27 cellular contexts compared by ENCODE assay signal in genomic region chr14:67833403-67833802, GRCh38.
"Had no signal": no experiment of that assay in that cellular context is flagged by ENCODE, and none has a peak within 500 bp of the region (broad histone marks: within the 10 kb centered on the region; RNA-seq: fewer than 3 reads in every experiment).

No MANE protein-coding gene starts in this region.

- H3K36me3 ChIP-seq: adrenal gland had no signal

- H3K9me3 Mint-ChIP-seq: activated naive CD4-positive, alpha-beta T cell treated with anti-CD3 and anti-CD28 coated beads for 36 hours; activated naive CD4-positive, alpha-beta T cell treated with anti-CD3 and anti-CD28 coated beads, Interleukin-2, amount 50 U/mL, for 72 hours; activated T-cell treated with anti-CD3 and anti-CD28 coated beads, Interleukin-2, amount 50 U/mL, for 4 hours; activated T-helper 1 cell treated with anti-CD3 and anti-CD28 coated beads, Interleukin-12 subunit alpha, Interleukin-12 subunit beta, Interleukin-2, Interleukin-4 antibody, amounts not matched to agents 30 ng/mL and 10 ng/mL and 1 ng/mL, durations not matched to agents 14 hours and 24 hours and 36 hours had no signal

- H3K27me3 Mint-ChIP-seq: activated CD4-positive, alpha-beta memory T cell treated with anti-CD3 and anti-CD28 coated beads for 36 hours; activated CD4-positive, alpha-beta T cell treated with anti-CD3 and anti-CD28 coated beads, Interleukin-2, amount 10 ng/mL, durations not matched to agents 24 days and 14 days had no signal

- H3K4me1 ChIP-seq: adrenal gland, body of pancreas, SJCRH30 had no signal

- H3K27ac ChIP-seq: adrenal gland, body of pancreas, KMS-11, PC-9, SJCRH30, SK-N-MC had no signal

- H3K4me3 ChIP-seq: adrenal gland, body of pancreas, PC-9, SJCRH30, SK-N-MC had no signal

- H3K27me3 ChIP-seq: adrenal gland, body of pancreas, SJCRH30 had no signal

- ATAC-seq: activated naive CD4-positive, alpha-beta T cell treated with anti-CD3 and anti-CD28 coated beads, Interleukin-2, amount 50 U/mL, for 72 hours; activated T-cell treated with anti-CD3 and anti-CD28 coated beads, Interleukin-2, amount 50 U/mL, for 4 hours; body of pancreas had no signal

- H3K9me3 ChIP-seq: adrenal gland, body of pancreas, SJCRH30 had no signal

- H2AFZ ChIP-seq: PC-9 had no signal

- H3K9ac ChIP-seq: KMS-11 had no signal

- H3K4me3 Mint-ChIP-seq: activated CD4-positive, alpha-beta memory T cell treated with anti-CD3 and anti-CD28 coated beads for 36 hours; activated CD4-positive, alpha-beta T cell treated with anti-CD3 and anti-CD28 coated beads, Interleukin-2, amount 10 ng/mL, durations not matched to agents 24 days and 14 days; activated naive CD4-positive, alpha-beta T cell treated with anti-CD3 and anti-CD28 coated beads for 36 hours; activated T-cell treated with anti-CD3 and anti-CD28 coated beads, Interleukin-2, amount 50 U/mL, for 4 hours; activated T-helper 1 cell treated with anti-CD3 and anti-CD28 coated beads, Interleukin-12 subunit alpha, Interleukin-12 subunit beta, Interleukin-2, Interleukin-4 antibody, amounts not matched to agents 30 ng/mL and 10 ng/mL and 1 ng/mL, durations not matched to agents 14 hours and 24 hours and 36 hours had no signal

- DNase-seq: activated CD4-positive, alpha-beta memory T cell treated with anti-CD3 and anti-CD28 coated beads for 36 hours; activated CD4-positive, alpha-beta T cell treated with anti-CD3 and anti-CD28 coated beads, Interleukin-2, amount 10 ng/mL, durations not matched to agents 24 days and 14 days; activated CD8-positive, alpha-beta memory T cell treated with anti-CD3 and anti-CD28 coated beads, Interleukin-2, amount 50 U/mL, for 4 hours; activated gamma-delta T cell treated with Interleukin-2 at 50 U/mL for 16 hours; activated naive CD4-positive, alpha-beta T cell treated with anti-CD3 and anti-CD28 coated beads for 36 hours; activated T-cell treated with anti-CD3 and anti-CD28 coated beads for 4 hours; activated T-cell treated with anti-CD3 and anti-CD28 coated beads, Interleukin-2, amount 50 U/mL, for 4 hours; adrenal gland; body of pancreas; central memory CD4-positive, alpha-beta T cell; MM.1S; MV-4-11; NCI-H1092; NCI-H146; NCI-H187; NCI-H2029 treated with DMSO at 0.1 percent for 48 hours; NCI-H2171 treated with DMSO at 0.1 percent for 48 hours; NCI-H2227 treated with DMSO at 0.1 percent for 48 hours; NCI-H446 treated with DMSO at 0.1 percent for 48 hours; PC-9; SHP77; SJCRH30; T1000 had no signal

- H3K27ac Mint-ChIP-seq: activated CD4-positive, alpha-beta memory T cell treated with anti-CD3 and anti-CD28 coated beads for 36 hours; activated CD4-positive, alpha-beta T cell treated with anti-CD3 and anti-CD28 coated beads, Interleukin-2, amount 10 ng/mL, durations not matched to agents 24 days and 14 days; activated naive CD4-positive, alpha-beta T cell treated with anti-CD3 and anti-CD28 coated beads for 36 hours; activated T-helper 1 cell treated with anti-CD3 and anti-CD28 coated beads, Interleukin-12 subunit alpha, Interleukin-12 subunit beta, Interleukin-2, Interleukin-4 antibody, amounts not matched to agents 30 ng/mL and 10 ng/mL and 1 ng/mL, durations not matched to agents 14 hours and 24 hours and 36 hours had no signal

- H3K4me2 ChIP-seq: KMS-11, PC-9 had no signal
